11 cellular contexts compared by ENCODE assay signal in the genomic region with DNA sequence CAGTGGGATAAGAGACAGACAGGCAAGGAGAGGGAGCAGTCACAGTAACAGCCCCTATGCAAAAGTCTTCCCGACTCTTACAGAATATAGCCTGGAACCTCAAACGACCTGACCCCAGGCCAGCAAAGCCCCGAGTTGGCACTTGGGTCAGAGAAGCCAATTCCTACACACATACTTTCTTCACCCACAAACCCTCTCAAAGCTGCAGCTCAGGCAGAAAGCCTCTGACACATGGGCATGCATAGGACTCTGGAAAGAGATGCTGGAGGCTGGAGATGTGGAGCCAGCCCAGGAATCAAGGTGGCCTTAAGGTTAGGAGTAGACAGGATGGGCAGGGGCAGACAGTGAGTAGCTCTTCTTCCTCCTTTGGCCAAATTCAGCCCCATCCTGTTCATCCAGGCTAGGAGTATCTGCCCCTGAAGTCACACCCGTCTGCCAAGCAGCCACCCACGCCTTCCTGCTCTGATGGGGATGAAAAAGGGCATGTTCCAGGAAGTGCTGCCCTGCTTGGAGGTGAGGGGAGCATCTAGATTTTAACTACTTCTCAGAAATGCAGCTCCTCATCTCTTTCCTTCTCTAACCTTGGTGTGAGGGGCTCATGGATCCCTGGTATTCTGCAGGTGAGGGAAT. TPM values are rescaled to one million over a fixed set of nuclear protein-coding genes. Genes with fewer than 3 reads are reported as not detected.
DNase-seq lines count a peak whose midpoint lies in the region; ATAC-seq and TF ChIP-seq lines count a peak whose summit lies in the region.
"Had no signal": no experiment of that assay in that cellular context is flagged by ENCODE, and none has a peak within 500 bp of the region (broad histone marks: within the 10 kb centered on the region; RNA-seq: fewer than 3 reads in every experiment).

No MANE protein-coding gene starts in this region.

- peak in 1 of 3 donors; percentile 57 for DNase-seq in CD4-positive, CD25-positive, alpha-beta regulatory T cell
- peak; percentile 87 for DNase-seq in activated naive CD4-positive, alpha-beta T cell treated with anti-CD3 and anti-CD28 coated beads for 36 hours
- DNase-seq in RKO (ENCODE audit: low spot score) = no peak
- DNase-seq: anterior cingulate cortex, C1 segment of cervical spinal cord had no signal

- H3K27ac Mint-ChIP-seq in CD4-positive, CD25-positive, alpha-beta regulatory T cell = peak overlapping the region; percentile 89 to 92 (median 91)
- H3K27ac Mint-ChIP-seq in activated naive CD4-positive, alpha-beta T cell treated with anti-CD3 and anti-CD28 coated beads for 36 hours = peak overlapping the region; percentile 83

- peaks cover 67% of the 10 kb centered on the region for H3K4me1 ChIP-seq in CD4-positive, CD25-positive, alpha-beta regulatory T cell (ENCODE audit: control insufficient read depth, insufficient read depth, low read length, poor library complexity, severe bottlenecking)
- peaks cover 15% of the 10 kb centered on the region for H3K4me1 ChIP-seq in skeletal muscle satellite cell (ENCODE audit: control insufficient read depth, insufficient read depth, low read length)

- H3K9ac ChIP-seq in SU-DHL-6 (ENCODE audit: low read length) (peak overlapping the region; percentile 11; the same call in 1 of the 2 replicates), skeletal muscle satellite cell (ENCODE audit: low read depth, low read length) (no peak overlapping the region)

- peaks cover 5 to 86% (median 59%) of the 10 kb centered on the region in 4 donors for H3K4me1 Mint-ChIP-seq in CD4-positive, CD25-positive, alpha-beta regulatory T cell
- peaks cover 62% of the 10 kb centered on the region for H3K4me1 Mint-ChIP-seq in activated naive CD4-positive, alpha-beta T cell treated with anti-CD3 and anti-CD28 coated beads for 36 hours (ENCODE audit: low read depth)

- peak overlapping the region; percentile 22 to 89 (median 79) for H3K4me3 Mint-ChIP-seq in CD4-positive, CD25-positive, alpha-beta regulatory T cell
- H3K4me3 Mint-ChIP-seq in activated naive CD4-positive, alpha-beta T cell treated with anti-CD3 and anti-CD28 coated beads for 36 hours = peak overlapping the region; percentile 58

- intact Hi-C loops in activated naive CD4-positive, alpha-beta T cell treated with anti-CD3 and anti-CD28 coated beads for 36 hours (cut with micrococcal nuclease) = loop anchor here (1.0 kb wide), 1 partner anchor 30 kb away; a partner anchor contains a TSS

- H4K20me1 ChIP-seq in SU-DHL-6 (ENCODE audit: low read depth, low read length) = no peaks in the 10 kb centered on the region

- H3K4me3 ChIP-seq in CD4-positive, CD25-positive, alpha-beta regulatory T cell (ENCODE audit: low read depth, low read length) = peak overlapping the region; percentile 53
- H3K4me3 ChIP-seq in SU-DHL-6 (ENCODE audit: insufficient read depth, low read length, poor library complexity, severe bottlenecking) = no peak overlapping the region
- no peak overlapping the region for H3K4me3 ChIP-seq in skeletal muscle satellite cell (ENCODE audit: low read length)

- TF ChIP-seq CTCF in SU-DHL-6 (IDR thresholded peaks at IDR 0.05; ENCODE audit: insufficient read depth, low read length, poor library complexity, severe bottlenecking) = no peak

- no peaks in the 10 kb centered on the region for H3K9me3 ChIP-seq in CD4-positive, CD25-positive, alpha-beta regulatory T cell (ENCODE audit: control insufficient read depth in 2 of 2, low read length in 2 of 2)
- H3K9me3 ChIP-seq in SU-DHL-6 (ENCODE audit: insufficient read depth, low read length) (no peaks in the 10 kb centered on the region), skeletal muscle satellite cell (replicated peaks; ENCODE audit: low read length) (no peaks in the 10 kb centered on the region)
- H3K9me3 ChIP-seq: neutrophil had no signal

- peaks cover 14% of the 10 kb centered on the region for H3K36me3 ChIP-seq in CD4-positive, CD25-positive, alpha-beta regulatory T cell (ENCODE audit: control insufficient read depth, insufficient read depth, low read length)
- H3K36me3 ChIP-seq in SU-DHL-6 (ENCODE audit: low read length) (no peaks in the 10 kb centered on the region), skeletal muscle satellite cell (ENCODE audit: insufficient read depth, low read length) (peaks cover 24% of the 10 kb centered on the region)
- H3K36me3 ChIP-seq: neutrophil had no signal

- no peak overlapping the region for H3K27ac ChIP-seq in CD4-positive, CD25-positive, alpha-beta regulatory T cell (ENCODE audit: insufficient read depth, low read length, poor library complexity, severe bottlenecking)
- no peak overlapping the region for H3K27ac ChIP-seq in SU-DHL-6 (ENCODE audit: low read depth, low read length)
- H3K27ac ChIP-seq: neutrophil had no signal

- ATAC-seq in CD4-positive, CD25-positive, alpha-beta regulatory T cell (ENCODE audit: low read depth in 2 of 2) = peak in 1 of 2 donors; percentile 40
- ATAC-seq in HG03139 (IDR thresholded peaks at IDR 0.05; ENCODE audit: unreplicated experiment) = no peak
- ATAC-seq in GM18511 (IDR thresholded peaks at IDR 0.05; ENCODE audit: unreplicated experiment) = no peak
- no peak for ATAC-seq in HG03457 (IDR thresholded peaks at IDR 0.05; ENCODE audit: unreplicated experiment)

- no peak overlapping the region for H2AFZ ChIP-seq in SU-DHL-6 (ENCODE audit: low read depth, low read length, severe bottlenecking)

- H3K27me3 ChIP-seq in CD4-positive, CD25-positive, alpha-beta regulatory T cell (ENCODE audit: control insufficient read depth, insufficient read depth, low read length) = no peaks in the 10 kb centered on the region
- H3K27me3 ChIP-seq in SU-DHL-6 (ENCODE audit: low read length) (no peaks in the 10 kb centered on the region), skeletal muscle satellite cell (ENCODE audit: control insufficient read depth, insufficient read depth, low read length) (no peaks in the 10 kb centered on the region)

- CTCF ChIA-PET in activated naive CD4-positive, alpha-beta T cell treated with anti-CD3 and anti-CD28 coated beads for 36 hours (lab: Charles Lee) = interaction anchor here (0.6 to 2.8 kb wide), 8 partner anchors 13 to 737 kb away, joined by 3 to 15 read pairs (median 4); no protein-coding TSS in a partner anchor

- peaks cover 11% of the 10 kb centered on the region for H3K36me3 Mint-ChIP-seq in CD4-positive, CD25-positive, alpha-beta regulatory T cell
- peaks cover 15% of the 10 kb centered on the region for H3K36me3 Mint-ChIP-seq in activated naive CD4-positive, alpha-beta T cell treated with anti-CD3 and anti-CD28 coated beads for 36 hours (ENCODE audit: low read depth)

- no peaks in the 10 kb centered on the region for H3K9me2 ChIP-seq in SU-DHL-6 (replicated peaks; ENCODE audit: insufficient read depth, low read length)

- H3K4me2 ChIP-seq in SU-DHL-6 (ENCODE audit: low read depth, low read length, poor library complexity, severe bottlenecking) = no peak overlapping the region
- H3K4me2 ChIP-seq in skeletal muscle satellite cell (ENCODE audit: low read length) = peak overlapping the region; percentile 42

- H3K9me3 Mint-ChIP-seq in CD4-positive, CD25-positive, alpha-beta regulatory T cell = peaks cover 0 to 1% (median 0%) of the 10 kb centered on the region in 7 donors
- no peaks in the 10 kb centered on the region for H3K9me3 Mint-ChIP-seq in activated naive CD4-positive, alpha-beta T cell treated with anti-CD3 and anti-CD28 coated beads for 36 hours

- peaks cover 58% of the 10 kb centered on the region for H3K79me2 ChIP-seq in SU-DHL-6 (ENCODE audit: insufficient read depth, low read length)

- H3F3A ChIP-seq in SU-DHL-6 (ENCODE audit: insufficient read depth) = no peaks in the 10 kb centered on the region

- no peaks in the 10 kb centered on the region for H3K27me3 Mint-ChIP-seq in CD4-positive, CD25-positive, alpha-beta regulatory T cell
- no peaks in the 10 kb centered on the region for H3K27me3 Mint-ChIP-seq in activated naive CD4-positive, alpha-beta T cell treated with anti-CD3 and anti-CD28 coated beads for 36 hours (ENCODE audit: low read depth)

RNA-seq across cellular contexts. Expression of a gene that starts 7.8 kb away (rescaled TPM):
- 33.2 TPM for total RNA-seq in CD4-positive, CD25-positive, alpha-beta regulatory T cell
- 10 to 100 TPM; 10.8 to 18.5 (median 13.4) TPM for polyA plus RNA-seq in CD4-positive, CD25-positive, alpha-beta regulatory T cell
- total RNA-seq in activated naive CD4-positive, alpha-beta T cell treated with anti-CD3 and anti-CD28 coated beads for 36 hours = 10 to 100 TPM; 32.1 to 33.9 TPM
- 14.4 and 16.7 TPM in 2 replicates for total RNA-seq in skeletal muscle satellite cell (2012; rRNA removed)

RNA-seq across cellular contexts. Expression of a gene that starts 29.9 kb away (rescaled TPM):
- total RNA-seq in CD4-positive, CD25-positive, alpha-beta regulatory T cell = 37.0 TPM
- 100 to 1,000 TPM in 1 of 4 donors, 10 to 100 TPM in 3; 94.9 to 119 (median 98.6) TPM for polyA plus RNA-seq in CD4-positive, CD25-positive, alpha-beta regulatory T cell
- 10 to 100 TPM; 25.0 TPM for total RNA-seq in activated naive CD4-positive, alpha-beta T cell treated with anti-CD3 and anti-CD28 coated beads for 36 hours
- 14.6 and 16.7 TPM in 2 replicates for total RNA-seq in skeletal muscle satellite cell (2012; rRNA removed)

RNA-seq across cellular contexts. Expression of a gene that starts 44.7 kb away (rescaled TPM):
- 3.8 TPM for total RNA-seq in CD4-positive, CD25-positive, alpha-beta regulatory T cell
- 1 to 10 TPM; 2.3 to 3.9 (median 3.6) TPM for polyA plus RNA-seq in CD4-positive, CD25-positive, alpha-beta regulatory T cell
- total RNA-seq in activated naive CD4-positive, alpha-beta T cell treated with anti-CD3 and anti-CD28 coated beads for 36 hours = under 1 TPM; 0.59 to 0.62 TPM
- not detected in 2 replicates for total RNA-seq in skeletal muscle satellite cell (2012; rRNA removed)

RNA-seq across cellular contexts. Expression of a gene that starts 55.2 kb away (rescaled TPM):
- total RNA-seq in CD4-positive, CD25-positive, alpha-beta regulatory T cell = 72.0 TPM
- 10 to 100 TPM; 12.9 to 15.8 (median 13.3) TPM for polyA plus RNA-seq in CD4-positive, CD25-positive, alpha-beta regulatory T cell
- 100 to 1,000 TPM; 215 to 218 TPM for total RNA-seq in activated naive CD4-positive, alpha-beta T cell treated with anti-CD3 and anti-CD28 coated beads for 36 hours
- 111 and 159 TPM in 2 replicates for total RNA-seq in skeletal muscle satellite cell (2012; rRNA removed)
